Comparison of ENCODE assay signal across 8 cellular contexts in genomic region chr17:62626719-62627218, GRCh38.
DNase-seq lines count a peak whose midpoint lies in the region; ATAC-seq lines count a peak whose summit lies in the region.

No MANE protein-coding gene starts in this region.

- H3K4me3 Mint-ChIP-seq in activated naive CD4-positive, alpha-beta T cell treated with anti-CD3 and anti-CD28 coated beads, Interleukin-2, amount 50 U/mL, for 24 hours, result peak overlapping the region; percentile 71

- peaks cover 13% of the 10 kb centered on the region for H3K36me3 ChIP-seq in neuron (ENCODE audit: insufficient read depth, low read length)

- H3K4me1 ChIP-seq in neuron (ENCODE audit: insufficient read depth, low read length), result peaks cover 38% of the 10 kb centered on the region

- peak overlapping the region; percentile 14 for H2AFZ ChIP-seq in neuron (ENCODE audit: low read depth, low read length)

- no peak for DNase-seq in activated naive CD4-positive, alpha-beta T cell treated with anti-CD3 and anti-CD28 coated beads, Interleukin-2, amount 50 U/mL, for 16 hours
- peak; percentile 58 for DNase-seq in T1000 (lab: John Stamatoyannopoulos, UW)
- DNase-seq in fibroblast of the conjunctiva (ENCODE audit: low read depth), result peak; percentile 77
- DNase-seq in OCI-M2 (lab: John Stamatoyannopoulos, UW; ENCODE audit: unreplicated experiment), result no peak

- no peaks in the 10 kb centered on the region for H3K9me3 Mint-ChIP-seq in activated naive CD4-positive, alpha-beta T cell treated with anti-CD3 and anti-CD28 coated beads, Interleukin-2, amount 50 U/mL, for 24 hours

- H3K4me1 Mint-ChIP-seq in activated naive CD4-positive, alpha-beta T cell treated with anti-CD3 and anti-CD28 coated beads, Interleukin-2, amount 50 U/mL, for 24 hours, result peaks cover 12% of the 10 kb centered on the region

- no peaks in the 10 kb centered on the region for H3K9me3 ChIP-seq in neuron (ENCODE audit: low read length)

- ATAC-seq in GM21526 (IDR thresholded peaks at IDR 0.05; ENCODE audit: low FRiP score, unreplicated experiment), result no peak
- no peak for ATAC-seq in GM21786 (IDR thresholded peaks at IDR 0.05; ENCODE audit: unreplicated experiment)

- no peak overlapping the region for H3K27ac Mint-ChIP-seq in activated naive CD4-positive, alpha-beta T cell treated with anti-CD3 and anti-CD28 coated beads, Interleukin-2, amount 50 U/mL, for 24 hours

- H3K27me3 Mint-ChIP-seq in activated naive CD4-positive, alpha-beta T cell treated with anti-CD3 and anti-CD28 coated beads, Interleukin-2, amount 50 U/mL, for 24 hours, result peaks cover 5% of the 10 kb centered on the region

- H3K36me3 Mint-ChIP-seq in activated naive CD4-positive, alpha-beta T cell treated with anti-CD3 and anti-CD28 coated beads, Interleukin-2, amount 50 U/mL, for 24 hours, result no peaks in the 10 kb centered on the region

- H3K4me3 ChIP-seq in neuron (ENCODE audit: low read length), result peak overlapping the region; percentile 75

- H3K27me3 ChIP-seq in neuron (ENCODE audit: insufficient read depth, low read length), result no peaks in the 10 kb centered on the region

Comparison
In these comparisons a context has a peak if more than half of its experiments do, and no peak if none do; other contexts are left out.
1. DNase-seq: peak in T1000 (single experiment) and fibroblast of the conjunctiva (single experiment); none in activated naive CD4-positive, alpha-beta T cell treated with anti-CD3 and anti-CD28 coated beads, Interleukin-2, amount 50 U/mL, for 16 hours (single experiment) and OCI-M2 (single experiment).